28 cellular contexts compared by ENCODE assay signal in the genomic region with DNA sequence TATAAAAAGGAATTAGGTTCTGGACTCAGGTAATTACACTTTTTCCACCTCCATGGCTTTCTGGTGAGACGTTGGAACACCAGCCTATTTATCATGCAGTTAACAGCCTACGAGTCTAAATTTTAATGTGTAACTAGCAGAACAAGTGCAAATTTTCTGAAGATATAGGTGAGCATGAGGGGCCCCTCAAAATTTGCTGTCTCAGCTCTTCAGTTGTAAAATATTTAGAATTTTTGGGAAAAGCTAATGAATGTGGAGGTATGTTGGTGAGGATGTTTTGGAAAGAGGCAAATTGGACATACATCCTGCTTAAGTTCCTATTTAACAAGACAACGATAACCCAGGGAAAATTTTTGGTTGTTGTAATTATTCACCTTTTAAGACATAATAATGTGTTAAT. TPM values are rescaled to one million over a fixed set of nuclear protein-coding genes. Genes with fewer than 3 reads are reported as not detected.
"Had no signal": no experiment of that assay in that cellular context is flagged by ENCODE, and none has a peak within 500 bp of the region (broad histone marks: within the 10 kb centered on the region; RNA-seq: fewer than 3 reads in every experiment).

No MANE protein-coding gene starts in this region.

- H3K9me3 ChIP-seq: neutrophil, pancreas, psoas muscle, suprapubic skin, testis, tibial artery, transverse colon, upper lobe of right lung, uterus had no signal

- H3K36me3 ChIP-seq: neutrophil, pancreas, spleen, suprapubic skin, tibial artery, transverse colon, upper lobe of right lung, uterus had no signal

- DNase-seq: naive thymus-derived CD8-positive, alpha-beta T cell; nephron progenitor cell; nucleus accumbens; pancreas; psoas muscle; right cardiac atrium; spleen; stimulated activated CD4-positive, alpha-beta T cell treated with anti-CD3 and anti-CD28 coated beads, Interleukin-12 subunit alpha, Interleukin-12 subunit beta, amount 100 ng/mL, for 4 hours; stimulated activated CD4-positive, alpha-beta T cell treated with anti-CD3 and anti-CD28 coated beads, Interleukin-1b, Interleukin-23, amount 100 ng/mL, for 48 hours; stimulated activated CD4-positive, alpha-beta T cell treated with anti-CD3 and anti-CD28 coated beads, Interleukin-4, amount 100 ng/mL, for 1 hour; stimulated activated CD4-positive, alpha-beta T cell treated with anti-CD3 and anti-CD28 coated beads, Interleukin-4, amount 100 ng/mL, for 4 hours; stimulated activated CD8-positive, alpha-beta memory T cell treated with anti-CD3 and anti-CD28 coated beads, Interleukin-4, amount 100 ng/mL, for 48 hours; stimulated activated naive CD4-positive, alpha-beta T cell; stimulated activated naive CD8-positive, alpha-beta T cell treated with anti-CD3 and anti-CD28 coated beads, Interleukin-15, amount 100 ng/mL, for 72 hours; stimulated activated naive CD8-positive, alpha-beta T cell treated with anti-CD3 and anti-CD28 coated beads, Interleukin-15, Interleukin-2, amounts not matched to agents 100 U/mL and 50 U/mL, for 24 hours; substantia nigra; testis; tibial artery; transverse colon; upper lobe of right lung; uterus had no signal

- ATAC-seq: naive thymus-derived CD8-positive, alpha-beta T cell; natural killer cell treated with Interleukin-12 subunit alpha and Interleukin-12 subunit beta and Interleukin-15 and Interleukin-18, amount 100 ng/mL, for 72 hours; pancreas; psoas muscle; right cardiac atrium; sciatic nerve; stimulated activated memory B cell treated with anti-CD40 and anti-IgM and Interleukin-4, amounts not matched to agents 10 μg/mL and 1 μg/mL and 100 μg/mL, for 72 hours; stimulated activated naive CD8-positive, alpha-beta T cell treated with anti-CD3 and anti-CD28 coated beads, Interleukin-15, amount 100 ng/mL, for 72 hours; stimulated activated naive CD8-positive, alpha-beta T cell treated with anti-CD3 and anti-CD28 coated beads, Interleukin-15, Interleukin-2, amounts not matched to agents 100 U/mL and 50 U/mL, for 24 hours; upper lobe of right lung had no signal

- H3K27me3 ChIP-seq: neutrophil, pancreas, spleen, suprapubic skin, testis, tibial artery, transverse colon, upper lobe of right lung, uterus had no signal

- H3K4me1 ChIP-seq: psoas muscle, suprapubic skin, testis, tibial artery, transverse colon, upper lobe of right lung, uterus had no signal

- H3K4me2 ChIP-seq: smooth muscle cell had no signal

- FAIRE-seq: pancreas had no signal

- H3K4me3 ChIP-seq: pancreas, psoas muscle, skin epidermis, smooth muscle cell, spleen, suprapubic skin, testis, tibial artery, transverse colon, upper lobe of right lung, uterus had no signal

- H3K27ac ChIP-seq: neutrophil, pancreas, psoas muscle, skin epidermis, spleen, suprapubic skin, testis, tibial artery, transverse colon, upper lobe of right lung, uterus had no signal

RNA-seq across cellular contexts. Expression of gene BCAT1, which starts 25.3 kb away (rescaled TPM):
- polyA plus RNA-seq: naive thymus-derived CD8-positive, alpha-beta T cell had no signal
